1 cellular context compared by ENCODE assay signal in genomic region chr19:50275577-50276368, GRCh38.
TF ChIP-seq lines count a peak whose summit lies in the region.

No MANE protein-coding gene starts in this region.

TF ChIP-seq in HepG2, 621 proteins besides CTCF, POLR2A, EP300 and RAD21 (continued from another document and continues in another):
- TF ChIP-seq DBP (CRISPR knock-in tag; IDR thresholded peaks at IDR 0.05; ENCODE audit: not compliant biosample characterization) (no peak), HNF4A (CRISPR knock-in tag; IDR thresholded peaks at IDR 0.05) (peak; percentile 95), GPN1 (CRISPR knock-in tag; IDR thresholded peaks at IDR 0.05; ENCODE audit: borderline replicate concordance) (no peak), MTA3 (CRISPR knock-in tag; IDR thresholded peaks at IDR 0.05) (no peak), IKZF4 (CRISPR knock-in tag; IDR thresholded peaks at IDR 0.05; ENCODE audit: borderline replicate concordance, low read depth, not compliant biosample characterization) (no peak), TMF1 (CRISPR knock-in tag; IDR thresholded peaks at IDR 0.05; ENCODE audit: low read depth) (no peak), HOXD1 (CRISPR knock-in tag; IDR thresholded peaks at IDR 0.05) (0 out of 2 replicates have a peak, but pooled peaks have one; percentile 44), IRF1 (CRISPR knock-in tag; IDR thresholded peaks at IDR 0.05; ENCODE audit: low read depth) (no peak), JUND (CRISPR knock-in tag; IDR thresholded peaks at IDR 0.05) (no peak), ZNF33A (CRISPR knock-in tag; IDR thresholded peaks at IDR 0.05; ENCODE audit: borderline replicate concordance) (no peak), ZNF615 (CRISPR knock-in tag; IDR thresholded peaks at IDR 0.05; ENCODE audit: borderline replicate concordance) (no peak), IKZF1 (IDR thresholded peaks at IDR 0.05) (no peak), ZKSCAN1 (IDR thresholded peaks at IDR 0.05; ENCODE audit: low read length) (no peak), KLF9 (CRISPR knock-in tag; IDR thresholded peaks at IDR 0.05; ENCODE audit: low read depth) (no peak), ADNP (CRISPR knock-in tag; IDR thresholded peaks at IDR 0.05) (no peak), ZNF720 (CRISPR knock-in tag; IDR thresholded peaks at IDR 0.05) (no peak), ATF6 (CRISPR knock-in tag; conservative IDR thresholded peaks at IDR 0.05) (no peak), RORA (CRISPR knock-in tag; IDR thresholded peaks at IDR 0.05) (no peak), HOMEZ (CRISPR knock-in tag; IDR thresholded peaks at IDR 0.05; ENCODE audit: low read depth) (no peak), TEAD2 (CRISPR knock-in tag; IDR thresholded peaks at IDR 0.05) (no peak), ATF2 (CRISPR knock-in tag; IDR thresholded peaks at IDR 0.05) (no peak; the same call in 1 of the 2 replicates), ESRRA (CRISPR knock-in tag; IDR thresholded peaks at IDR 0.05; ENCODE audit: low read depth) (peak; percentile 92), ZNF280B (CRISPR knock-in tag; IDR thresholded peaks at IDR 0.05; ENCODE audit: borderline replicate concordance) (no peak), ZNF672 (CRISPR knock-in tag; IDR thresholded peaks at IDR 0.05) (no peak), ZNF878 (CRISPR knock-in tag; IDR thresholded peaks at IDR 0.05) (no peak), ASH2L (IDR thresholded peaks at IDR 0.05; ENCODE audit: insufficient read length, low read depth, low read length) (no peak), MED8 (CRISPR knock-in tag; IDR thresholded peaks at IDR 0.05; ENCODE audit: insufficient replicate concordance) (no peak), ZFP91 (CRISPR knock-in tag; IDR thresholded peaks at IDR 0.05; ENCODE audit: borderline replicate concordance) (peak; percentile 67; the same call in 1 of the 2 replicates), ZBTB34 (CRISPR knock-in tag; IDR thresholded peaks at IDR 0.05) (no peak), ZKSCAN8 (CRISPR knock-in tag; IDR thresholded peaks at IDR 0.05; ENCODE audit: borderline replicate concordance) (0 out of 2 replicates have a peak, but pooled peaks have one; percentile 41), CENPX (CRISPR knock-in tag; IDR thresholded peaks at IDR 0.05) (no peak), MZF1 (CRISPR knock-in tag; IDR thresholded peaks at IDR 0.05; ENCODE audit: borderline replicate concordance) (no peak), ZNF441 (CRISPR knock-in tag; IDR thresholded peaks at IDR 0.05; ENCODE audit: borderline replicate concordance) (peak; percentile 96; the same call in 1 of the 2 replicates), ELF1 (CRISPR knock-in tag; IDR thresholded peaks at IDR 0.05) (no peak), MXD4 (CRISPR knock-in tag; IDR thresholded peaks at IDR 0.05) (no peak), ZBED4 (CRISPR knock-in tag; IDR thresholded peaks at IDR 0.05; ENCODE audit: borderline replicate concordance) (peak; percentile 94; the same call in 1 of the 2 replicates), THYN1 (CRISPR knock-in tag; IDR thresholded peaks at IDR 0.05; ENCODE audit: borderline replicate concordance, low read depth) (no peak), HNF1B (CRISPR knock-in tag; IDR thresholded peaks at IDR 0.05) (peak; percentile 75), ZNF317 (CRISPR knock-in tag; IDR thresholded peaks at IDR 0.05) (peak; percentile 77; the same call in 1 of the 2 replicates), BCL6 (CRISPR knock-in tag; IDR thresholded peaks at IDR 0.05) (no peak; the same call in 1 of the 2 replicates), PLRG1 (conservative IDR thresholded peaks at IDR 0.05) (no peak), KDM4B (CRISPR knock-in tag; IDR thresholded peaks at IDR 0.05) (no peak), ZNF496 (CRISPR knock-in tag; IDR thresholded peaks at IDR 0.05; ENCODE audit: insufficient replicate concordance) (no peak), GFI1 (CRISPR knock-in tag; IDR thresholded peaks at IDR 0.05; ENCODE audit: borderline replicate concordance) (no peak; the same call in 1 of the 2 replicates), POLR2G (IDR thresholded peaks at IDR 0.05; ENCODE audit: low read depth, low read length) (peak; percentile 65), SPEN (CRISPR knock-in tag; IDR thresholded peaks at IDR 0.05; ENCODE audit: low read depth) (peak; percentile 63), ATM (IDR thresholded peaks at IDR 0.05; ENCODE audit: borderline replicate concordance) (no peak), ZNF709 (CRISPR knock-in tag; IDR thresholded peaks at IDR 0.05) (no peak), ZBTB7A (CRISPR knock-in tag; IDR thresholded peaks at IDR 0.05) (no peak), ZNF510 (CRISPR knock-in tag; IDR thresholded peaks at IDR 0.05; ENCODE audit: low read depth) (no peak), NFYB (CRISPR knock-in tag; IDR thresholded peaks at IDR 0.05) (no peak), TAF15 (IDR thresholded peaks at IDR 0.05; ENCODE audit: low read depth, low read length, poor library complexity, severe bottlenecking) (no peak), PITX1 (CRISPR knock-in tag; IDR thresholded peaks at IDR 0.05) (peak; percentile 50; the same call in 1 of the 2 replicates)
